In genomic region chr2:214731008-214731407, GRCh38 we compare ENCODE assay signal across 14 cellular contexts.
DNase-seq lines count a peak whose midpoint lies in the region; ATAC-seq and TF ChIP-seq lines count a peak whose summit lies in the region.
"Had no signal": no experiment of that assay in that cellular context is flagged by ENCODE, and none has a peak within 500 bp of the region (broad histone marks: within the 10 kb centered on the region; RNA-seq: fewer than 3 reads in every experiment).

No MANE protein-coding gene starts in this region.

- H3K27ac ChIP-seq in caudate nucleus (ENCODE audit: low read depth, low read length) (no peak overlapping the region), stomach (no peak overlapping the region)
- H3K27ac ChIP-seq: sigmoid colon, testis had no signal

- no peak for TF ChIP-seq CTCF in mesothelial cell of epicardium (IDR thresholded peaks at IDR 0.05; ENCODE audit: unreplicated experiment)
- TF ChIP-seq CTCF in stomach (IDR thresholded peaks at IDR 0.05), result no peak

- no peaks in the 10 kb centered on the region for H3K9me3 ChIP-seq in stomach
- H3K9me3 ChIP-seq: sigmoid colon, testis had no signal

- peak overlapping the region; percentile 95 for H3K27ac Mint-ChIP-seq in mesothelial cell of epicardium
- H3K27ac Mint-ChIP-seq: activated naive CD8-positive, alpha-beta T cell; immature natural killer cell; naive thymus-derived CD8-positive, alpha-beta T cell had no signal

- no peak for TF ChIP-seq EP300 in stomach (IDR thresholded peaks at IDR 0.05)

- intact Hi-C loops in stomach (cut with DNase I; ENCODE audit: low total_unique reads), result no loop called here

- no peaks in the 10 kb centered on the region for H3K4me1 ChIP-seq in stomach
- H3K4me1 ChIP-seq: sigmoid colon, testis had no signal

- H3K4me1 Mint-ChIP-seq in mesothelial cell of epicardium, result peaks cover 13% of the 10 kb centered on the region
- H3K4me1 Mint-ChIP-seq: immature natural killer cell; naive thymus-derived CD8-positive, alpha-beta T cell had no signal

- H3K27me3 ChIP-seq in stomach, result no peaks in the 10 kb centered on the region
- H3K27me3 ChIP-seq: sigmoid colon, testis had no signal

- no peak overlapping the region for H3K4me3 ChIP-seq in stomach
- H3K4me3 ChIP-seq: sigmoid colon, testis had no signal

- 63 to 88% (median 76%) methylated on average over 2 of the region's 2 CpGs for WGBS in stomach, 5 donors

- no peak for TF ChIP-seq POLR2A in stomach (IDR thresholded peaks at IDR 0.05)

- H3K27me3 Mint-ChIP-seq in mesothelial cell of epicardium (ENCODE audit: low read depth), result no peaks in the 10 kb centered on the region
- H3K27me3 Mint-ChIP-seq: activated naive CD8-positive, alpha-beta T cell; naive thymus-derived CD8-positive, alpha-beta T cell had no signal

- H3K36me3 ChIP-seq in stomach, result peaks cover 7 to 31% (median 23%) of the 10 kb centered on the region in 4 donors

- H3K4me3 Mint-ChIP-seq in mesothelial cell of epicardium, result no peak overlapping the region
- H3K4me3 Mint-ChIP-seq: activated naive CD8-positive, alpha-beta T cell; immature natural killer cell; naive thymus-derived CD8-positive, alpha-beta T cell had no signal

- ATAC-seq in GM18520 (IDR thresholded peaks at IDR 0.05; ENCODE audit: unreplicated experiment) (peak; percentile 91), GM21529 (IDR thresholded peaks at IDR 0.05; ENCODE audit: unreplicated experiment) (peak; percentile 51)
- ATAC-seq: naive thymus-derived CD8-positive, alpha-beta T cell had no signal

- no peaks in the 10 kb centered on the region for H3K9me3 Mint-ChIP-seq in mesothelial cell of epicardium
- H3K9me3 Mint-ChIP-seq: immature natural killer cell; naive thymus-derived CD8-positive, alpha-beta T cell had no signal

- peaks cover 15% of the 10 kb centered on the region for H3K36me3 Mint-ChIP-seq in mesothelial cell of epicardium

- DNase-seq in NCI-H2196 treated with DMSO at 0.1 percent for 48 hours (lab: John Stamatoyannopoulos, UW; ENCODE audit: unreplicated experiment), result peak; percentile 17
- DNase-seq in mesothelial cell of epicardium (ENCODE audit: low spot score in 2 of 2, unreplicated experiment in 2 of 2), result no peak
- DNase-seq in Ammon's horn (ENCODE audit: low spot score), result no peak
- no peak for DNase-seq in caudate nucleus (lab: John Stamatoyannopoulos, UW)
- DNase-seq in stomach, result no peak
- DNase-seq: cortex of kidney; immature natural killer cell; naive thymus-derived CD8-positive, alpha-beta T cell; NCI-H1092 treated with DMSO at 0.1 percent for 48 hours; sigmoid colon; testis had no signal
